In the genomic region with DNA sequence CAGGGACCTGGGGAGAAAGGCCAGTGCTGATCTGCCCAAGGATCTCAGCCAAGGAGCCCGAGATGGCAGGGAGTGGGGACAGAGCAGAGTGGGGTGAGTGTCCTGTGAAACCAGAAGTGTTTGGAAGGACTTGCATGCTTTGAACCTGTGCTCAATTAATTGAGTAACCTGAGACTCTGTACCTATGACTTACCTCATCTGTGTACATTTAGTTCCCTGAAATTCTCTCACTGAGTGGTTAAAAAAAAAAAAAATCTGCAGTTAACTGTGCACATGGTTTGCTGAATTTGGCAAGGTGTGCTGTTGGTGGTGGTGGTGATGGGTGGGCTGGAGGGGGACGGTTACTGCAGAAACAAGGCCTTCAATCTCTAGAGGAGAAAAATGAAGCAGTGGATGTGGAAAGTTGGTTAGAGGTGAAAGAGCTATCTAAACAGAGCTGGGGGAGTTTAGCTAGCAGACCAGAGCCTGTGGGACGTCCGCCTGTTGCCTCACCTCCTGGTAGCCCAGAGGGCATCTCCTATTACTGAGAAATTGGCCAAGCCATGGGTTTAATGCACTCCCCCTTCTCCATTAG, we compare ENCODE assay signal across 14 cellular contexts. TPM values are rescaled to one million over a fixed set of nuclear protein-coding genes. Genes with fewer than 3 reads are reported as not detected.
DNase-seq lines count a peak whose midpoint lies in the region; ATAC-seq and TF ChIP-seq lines count a peak whose summit lies in the region.
"Had no signal": no experiment of that assay in that cellular context is flagged by ENCODE, and none has a peak within 500 bp of the region (broad histone marks: within the 10 kb centered on the region; RNA-seq: fewer than 3 reads in every experiment).

No MANE protein-coding gene starts in this region.

- H3K9me2 ChIP-seq in OCI-LY7 (ENCODE audit: insufficient read depth, low read length), result no peaks in the 10 kb centered on the region
- H3K9me2 ChIP-seq in hepatocyte (replicated peaks; ENCODE audit: insufficient read depth), result no peaks in the 10 kb centered on the region

- peaks cover 67% of the 10 kb centered on the region for H4K20me1 ChIP-seq in OCI-LY7 (ENCODE audit: insufficient read depth, low read length)
- no peaks in the 10 kb centered on the region for H4K20me1 ChIP-seq in hepatocyte (ENCODE audit: insufficient read depth, poor library complexity, severe bottlenecking)

- peak overlapping the region; percentile 14 for H3K4me3 ChIP-seq in OCI-LY7 (ENCODE audit: low read depth, low read length, poor library complexity, severe bottlenecking)
- H3K4me3 ChIP-seq in hepatocyte, result no peak overlapping the region
- H3K4me3 ChIP-seq: cardiac muscle cell had no signal

- peaks cover 71% of the 10 kb centered on the region for H3K36me3 Mint-ChIP-seq in activated naive CD4-positive, alpha-beta T cell treated with anti-CD3 and anti-CD28 coated beads, Interleukin-2, amount 10 ng/mL, durations not matched to agents 7 days and 5 days

- H3K27ac ChIP-seq in OCI-LY7 (ENCODE audit: low read depth, low read length, poor library complexity, severe bottlenecking) (peak overlapping the region; percentile 70), hepatocyte (peak overlapping the region; percentile 89), temporal lobe (ENCODE audit: low read depth, low read length) (peak overlapping the region; percentile 40)
- H3K27ac ChIP-seq: cardiac muscle cell had no signal

- H3K79me2 ChIP-seq in OCI-LY7 (ENCODE audit: insufficient read depth, low read depth, low read length), result peaks cover 100% of the 10 kb centered on the region
- H3K79me2 ChIP-seq in hepatocyte, result peaks cover 62% of the 10 kb centered on the region

- 67% methylated on average over 4 of the region's 4 CpGs for WGBS in hepatocyte (ENCODE audit: low lambda C conversion rate, missing lambda C conversion rate)

- TF ChIP-seq CTCF in OCI-LY7 (conservative IDR thresholded peaks at IDR 0.05; ENCODE audit: low read length), result no peak
- no peak for TF ChIP-seq CTCF in hepatocyte (IDR thresholded peaks at IDR 0.05; ENCODE audit: poor library complexity)

- CTCF ChIA-PET in activated naive CD4-positive, alpha-beta T cell treated with anti-CD3 and anti-CD28 coated beads, Interleukin-2, amount 10 ng/mL, durations not matched to agents 7 days and 5 days (lab: Charles Lee), result interaction anchor here (1.4 to 8.2 kb wide), 3 partner anchors 10 to 33 kb away, joined by 3 to 63 read pairs (median 5); partner anchors contain the start of genes SORL1 and SORL1-AS1
- CTCF ChIA-PET in OCI-LY7 (lab: Charles Lee; ENCODE audit: unreplicated experiment), result no interaction called here

- intact Hi-C loops in OCI-LY7 (cut with micrococcal nuclease; ENCODE audit: unreplicated experiment), result no loop called here

- POLR2A ChIA-PET in OCI-LY7 (lab: Charles Lee), result interaction anchor here (0.7 to 2.4 kb wide), 8 partner anchors 10 to 92 kb away, joined by 3 to 8 read pairs (median 4); no protein-coding TSS in a partner anchor

- no peak overlapping the region for H3K4me3 Mint-ChIP-seq in activated naive CD4-positive, alpha-beta T cell treated with anti-CD3 and anti-CD28 coated beads, Interleukin-2, amount 10 ng/mL, durations not matched to agents 7 days and 5 days
- H3K4me3 Mint-ChIP-seq: HFFc6; T-helper 1 cell treated with Interleukin-12 subunit alpha and Interleukin-12 subunit beta and Interleukin-4 antibody, amounts not matched to agents 30 μg/mL and 1 μg/mL, for 36 hours had no signal

- H3K4me2 ChIP-seq in OCI-LY7 (ENCODE audit: low read length) (peak overlapping the region; percentile 77), hepatocyte (no peak overlapping the region)

- DNase-seq in activated naive CD4-positive, alpha-beta T cell treated with anti-CD3 and anti-CD28 coated beads, Interleukin-2, amount 10 ng/mL, durations not matched to agents 7 days and 5 days, result no peak
- no peak for DNase-seq in activated naive CD4-positive, alpha-beta T cell treated with anti-CD3 and anti-CD28 coated beads, Interleukin-2, amount 50 U/mL, for 16 hours
- DNase-seq in OCI-LY7 (ENCODE audit: low spot score), result no peak
- DNase-seq in hepatocyte (ENCODE audit: low spot score), result peak; percentile 41
- DNase-seq in kidney tubule cell (ENCODE audit: low spot score), result no peak
- DNase-seq: HFFc6; Kasumi-1; NCI-H526 treated with DMSO at 0.1 percent for 48 hours; stimulated activated CD4-positive, alpha-beta T cell treated with anti-CD3 and anti-CD28 coated beads, Interleukin-2, amount 100 ng/mL, for 48 hours had no signal

- H3K27me3 ChIP-seq in hepatocyte, result no peaks in the 10 kb centered on the region
- H3K27me3 ChIP-seq: cardiac muscle cell had no signal

- no peaks in the 10 kb centered on the region for H3K9me3 Mint-ChIP-seq in activated naive CD4-positive, alpha-beta T cell treated with anti-CD3 and anti-CD28 coated beads, Interleukin-2, amount 10 ng/mL, durations not matched to agents 7 days and 5 days
- H3K9me3 Mint-ChIP-seq: HFFc6; T-helper 1 cell treated with Interleukin-12 subunit alpha and Interleukin-12 subunit beta and Interleukin-4 antibody, amounts not matched to agents 30 μg/mL and 1 μg/mL, for 36 hours had no signal

- BruUV-seq in OCI-LY7 (replicated peaks; lab: Mats Ljungman, UMichigan), result no TSS peak

- H3K9me3 ChIP-seq in OCI-LY7 (ENCODE audit: low read length), result no peaks in the 10 kb centered on the region
- no peaks in the 10 kb centered on the region for H3K9me3 ChIP-seq in hepatocyte (ENCODE audit: low read depth)

- ATAC-seq in GM18858 (IDR thresholded peaks at IDR 0.05; ENCODE audit: unreplicated experiment) (no peak), HG03135 (IDR thresholded peaks at IDR 0.05; ENCODE audit: unreplicated experiment) (no peak)

- H3K27me3 Mint-ChIP-seq in activated naive CD4-positive, alpha-beta T cell treated with anti-CD3 and anti-CD28 coated beads, Interleukin-2, amount 10 ng/mL, durations not matched to agents 7 days and 5 days, result no peaks in the 10 kb centered on the region

- peaks cover 100% of the 10 kb centered on the region for H3K4me1 Mint-ChIP-seq in activated naive CD4-positive, alpha-beta T cell treated with anti-CD3 and anti-CD28 coated beads, Interleukin-2, amount 10 ng/mL, durations not matched to agents 7 days and 5 days

- no peak overlapping the region for H2AFZ ChIP-seq in OCI-LY7 (ENCODE audit: low read length)
- H2AFZ ChIP-seq in hepatocyte, result no peak overlapping the region

- peaks cover 100% of the 10 kb centered on the region for H3K4me1 ChIP-seq in OCI-LY7 (ENCODE audit: insufficient read depth, low read length, poor library complexity, severe bottlenecking)
- H3K4me1 ChIP-seq in hepatocyte (ENCODE audit: insufficient read depth), result peaks cover 27% of the 10 kb centered on the region

- peak overlapping the region; percentile 77 for H3K27ac Mint-ChIP-seq in activated naive CD4-positive, alpha-beta T cell treated with anti-CD3 and anti-CD28 coated beads, Interleukin-2, amount 10 ng/mL, durations not matched to agents 7 days and 5 days
- H3K27ac Mint-ChIP-seq: HFFc6 had no signal

- H3K36me3 ChIP-seq in OCI-LY7 (ENCODE audit: insufficient read depth, low read length) (peaks cover 96% of the 10 kb centered on the region), hepatocyte (replicated peaks; ENCODE audit: insufficient read depth, low read depth) (no peaks in the 10 kb centered on the region)
- H3K36me3 ChIP-seq: cardiac muscle cell had no signal

RNA-seq across cellular contexts. Expression of gene SORL1, which starts 8.9 kb away (rescaled TPM):
- total RNA-seq in OCI-LY7 (2014; rRNA removed; shearing (Covaris generic)), result 219 and 228 TPM in 2 replicates
- 400 and 411 TPM in 2 replicates for total RNA-seq in OCI-LY7 (2022)
- total RNA-seq in hepatocyte, result 26.5 and 29.2 TPM in 2 replicates
- 13.5 and 14.9 TPM in 2 replicates for polyA plus RNA-seq in hepatocyte
- 40.6 TPM for total RNA-seq in temporal lobe
